Comparison of ENCODE assay signal across 11 cellular contexts in genomic region chr15:38176155-38176554, GRCh38.
DNase-seq lines count a peak whose midpoint lies in the region; ATAC-seq and TF ChIP-seq lines count a peak whose summit lies in the region.
"Had no signal": no experiment of that assay in that cellular context is flagged by ENCODE, and none has a peak within 500 bp of the region (broad histone marks: within the 10 kb centered on the region; RNA-seq: fewer than 3 reads in every experiment).

No MANE protein-coding gene starts in this region.

- no peaks in the 10 kb centered on the region for H3K4me1 Mint-ChIP-seq in stimulated activated effector memory CD8-positive, alpha-beta T cell treated with anti-CD3 and anti-CD28 coated beads, Interleukin-12 subunit alpha, Interleukin-12 subunit beta, amount 100 ng/mL, for 72 hours
- H3K4me1 Mint-ChIP-seq: activated naive CD8-positive, alpha-beta T cell treated with anti-CD3 and anti-CD28 coated beads, Interleukin-2, amount 10 ng/mL, durations not matched to agents 7 days and 5 days had no signal

- H3K4me3 Mint-ChIP-seq in stimulated activated effector memory CD8-positive, alpha-beta T cell treated with anti-CD3 and anti-CD28 coated beads, Interleukin-12 subunit alpha, Interleukin-12 subunit beta, amount 100 ng/mL, for 72 hours = no peak overlapping the region
- H3K4me3 Mint-ChIP-seq: activated naive CD8-positive, alpha-beta T cell treated with anti-CD3 and anti-CD28 coated beads, Interleukin-2, amount 10 ng/mL, durations not matched to agents 7 days and 5 days had no signal

- ATAC-seq in GM18907 (IDR thresholded peaks at IDR 0.05; ENCODE audit: unreplicated experiment) = peak; percentile 91
- ATAC-seq in HG02884 (IDR thresholded peaks at IDR 0.05; ENCODE audit: unreplicated experiment) = peak; percentile 94
- peak; percentile 68 for ATAC-seq in stimulated activated effector memory CD8-positive, alpha-beta T cell treated with anti-CD3 and anti-CD28 coated beads, Interleukin-12 subunit alpha, Interleukin-12 subunit beta, amount 100 ng/mL, for 72 hours
- ATAC-seq in left colon = no peak

- H4K20me1 ChIP-seq in SK-N-SH (ENCODE audit: insufficient read depth) = no peaks in the 10 kb centered on the region

- no peak for TF ChIP-seq RAD21 in SK-N-SH (IDR thresholded peaks at IDR 0.05; ENCODE audit: low read length)

- H3F3A ChIP-seq in SK-N-SH (replicated peaks; ENCODE audit: insufficient read depth) = peaks cover 3% of the 10 kb centered on the region

- intact Hi-C loops in left colon (cut with DNase I, micrococcal nuclease) = no loop called here

- H3K79me2 ChIP-seq in SK-N-SH (ENCODE audit: insufficient read depth) = no peaks in the 10 kb centered on the region

- no peak overlapping the region for H2AFZ ChIP-seq in SK-N-SH (ENCODE audit: low read depth)

- TF ChIP-seq EP300 in SK-N-SH (IDR thresholded peaks at IDR 0.05; ENCODE audit: borderline replicate concordance in 1 of 2, low read depth in 1 of 2, low read length in 1 of 2) = no peak

- no peaks in the 10 kb centered on the region for H3K36me3 ChIP-seq in SK-N-SH (replicated peaks in 1 of 2; ENCODE audit: control insufficient read depth in 1 of 2, insufficient read depth in 2 of 2, low read length in 1 of 2)

- no peak for TF ChIP-seq CTCF in SK-N-SH (IDR thresholded peaks at IDR 0.05)

- peak overlapping the region; percentile 14; the same call in 1 of the 2 replicates for H3K4me2 ChIP-seq in SK-N-SH

- no peak overlapping the region for H3K9ac ChIP-seq in SK-N-SH

- no peaks in the 10 kb centered on the region for H3K36me3 Mint-ChIP-seq in stimulated activated effector memory CD8-positive, alpha-beta T cell treated with anti-CD3 and anti-CD28 coated beads, Interleukin-12 subunit alpha, Interleukin-12 subunit beta, amount 100 ng/mL, for 72 hours
- H3K36me3 Mint-ChIP-seq: activated naive CD8-positive, alpha-beta T cell treated with anti-CD3 and anti-CD28 coated beads, Interleukin-2, amount 10 ng/mL, durations not matched to agents 7 days and 5 days had no signal

- no peaks in the 10 kb centered on the region for H3K4me1 ChIP-seq in SK-N-SH (ENCODE audit: control insufficient read depth in 1 of 2, insufficient read depth in 2 of 2, low read depth in 1 of 2, low read length in 1 of 2)

- WGBS in SK-N-SH (ENCODE audit: low lambda C conversion rate) = 38% methylated on average over 4 of the region's 4 CpGs

- H3K9me2 ChIP-seq in SK-N-SH = no peaks in the 10 kb centered on the region

- no peak for DNase-seq in SK-N-SH
- no peak for DNase-seq in stimulated activated effector memory CD8-positive, alpha-beta T cell treated with anti-CD3 and anti-CD28 coated beads, Interleukin-12 subunit alpha, Interleukin-12 subunit beta, amount 100 ng/mL, for 72 hours (ENCODE audit: low spot score in 2 of 2)
- no peak for DNase-seq in globus pallidus (ENCODE audit: low spot score)
- DNase-seq in left colon = no peak
- DNase-seq in Ammon's horn (ENCODE audit: low spot score) = no peak
- DNase-seq in NCI-H1092 treated with DMSO at 0.1 percent for 48 hours (lab: John Stamatoyannopoulos, UW) = no peak
- DNase-seq: activated naive CD8-positive, alpha-beta T cell treated with anti-CD3 and anti-CD28 coated beads, Interleukin-2, amount 10 ng/mL, durations not matched to agents 7 days and 5 days; left cardiac atrium; SIG-M5 had no signal

- H3K9me3 Mint-ChIP-seq in stimulated activated effector memory CD8-positive, alpha-beta T cell treated with anti-CD3 and anti-CD28 coated beads, Interleukin-12 subunit alpha, Interleukin-12 subunit beta, amount 100 ng/mL, for 72 hours = no peaks in the 10 kb centered on the region
- H3K9me3 Mint-ChIP-seq: activated naive CD8-positive, alpha-beta T cell treated with anti-CD3 and anti-CD28 coated beads, Interleukin-2, amount 10 ng/mL, durations not matched to agents 7 days and 5 days had no signal

- no peaks in the 10 kb centered on the region for H3K9me3 ChIP-seq in SK-N-SH

- CTCF ChIA-PET in SK-N-SH (lab: Yijun Ruan, JAX) = no interaction called here

- no peak overlapping the region for H3K4me3 ChIP-seq in SK-N-SH (ENCODE audit: low read depth in 2 of 2, low read length in 1 of 2)

- H3K27ac Mint-ChIP-seq in stimulated activated effector memory CD8-positive, alpha-beta T cell treated with anti-CD3 and anti-CD28 coated beads, Interleukin-12 subunit alpha, Interleukin-12 subunit beta, amount 100 ng/mL, for 72 hours = no peak overlapping the region
- H3K27ac Mint-ChIP-seq: activated naive CD8-positive, alpha-beta T cell treated with anti-CD3 and anti-CD28 coated beads, Interleukin-2, amount 10 ng/mL, durations not matched to agents 7 days and 5 days had no signal

- H3K27me3 ChIP-seq in SK-N-SH (ENCODE audit: insufficient read depth) = no peaks in the 10 kb centered on the region

- H3K27ac ChIP-seq in SK-N-SH (ENCODE audit: low read depth in 2 of 2, low read length in 1 of 2) = no peak overlapping the region

- POLR2A ChIA-PET in SK-N-SH (lab: Yijun Ruan, JAX) = no interaction called here

TF ChIP-seq in SK-N-SH, 30 proteins besides CTCF, POLR2A, EP300 and RAD21 (continues in another document):
- TF ChIP-seq RXRA (IDR thresholded peaks at IDR 0.05; ENCODE audit: borderline replicate concordance, low read depth) (no peak), ELF1 (IDR thresholded peaks at IDR 0.05) (no peak), JUND (IDR thresholded peaks at IDR 0.05) (peak; percentile 50; the same call in 1 of the 2 replicates), YY1 (IDR thresholded peaks at IDR 0.05; ENCODE audit: low read depth) (no peak), SMC3 (IDR thresholded peaks at IDR 0.05; ENCODE audit: low read depth, low read length) (no peak), GABPA (IDR thresholded peaks at IDR 0.05; ENCODE audit: low read depth) (no peak), ZBTB33 (IDR thresholded peaks at IDR 0.05; ENCODE audit: borderline replicate concordance, low read depth) (no peak), EZH2phosphoT487 (IDR thresholded peaks at IDR 0.05; ENCODE audit: borderline replicate concordance, low read depth) (no peak), MXI1 (IDR thresholded peaks at IDR 0.05; ENCODE audit: low read depth, low read length) (no peak), FOXM1 (IDR thresholded peaks at IDR 0.05; ENCODE audit: low read depth) (no peak), MAX (IDR thresholded peaks at IDR 0.05; ENCODE audit: low read depth) (no peak), TCF12 (IDR thresholded peaks at IDR 0.05) (0 out of 2 replicates have a peak, but pooled peaks have one; percentile 11), GATA2 (CRISPR knock-in tag; IDR thresholded peaks at IDR 0.05) (no peak), RCOR1 (IDR thresholded peaks at IDR 0.05; ENCODE audit: low read length) (no peak), MEF2A (IDR thresholded peaks at IDR 0.05; ENCODE audit: borderline replicate concordance, low read depth) (no peak), PBX3 (IDR thresholded peaks at IDR 0.05) (peak; percentile 78), USF2 (IDR thresholded peaks at IDR 0.05; ENCODE audit: borderline replicate concordance, low read depth, low read length) (no peak)
